10 cellular contexts compared by ENCODE assay signal in the genomic region with DNA sequence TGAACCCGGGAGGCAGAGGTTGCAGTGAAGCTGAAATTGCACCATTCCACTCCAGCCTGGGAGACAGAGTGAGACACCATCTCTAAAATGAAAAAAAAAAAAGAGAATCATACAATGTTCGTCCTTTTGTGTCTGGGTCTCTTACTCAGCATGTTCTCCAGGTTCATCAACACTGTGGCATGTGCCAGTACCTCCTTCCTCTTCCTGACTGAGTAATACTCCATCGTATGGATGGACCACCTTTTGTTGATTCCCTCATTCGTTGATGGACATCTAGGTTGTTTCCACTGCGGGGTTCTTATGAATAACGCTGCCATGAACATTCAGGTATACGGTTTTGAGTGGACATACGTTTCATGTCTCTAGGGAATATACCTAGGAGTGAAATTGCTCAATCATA. TPM values are rescaled to one million over a fixed set of nuclear protein-coding genes. Genes with fewer than 3 reads are reported as not detected.
"Had no signal": no experiment of that assay in that cellular context is flagged by ENCODE, and none has a peak within 500 bp of the region (broad histone marks: within the 10 kb centered on the region; RNA-seq: fewer than 3 reads in every experiment).

No MANE protein-coding gene starts in this region.

- H3K27ac ChIP-seq: GM23248, HL-60 had no signal

- H2AFZ ChIP-seq: GM23248 had no signal

- H3K4me3 Mint-ChIP-seq: HFFc6 had no signal

- FAIRE-seq: H54, HepG2 had no signal

- ATAC-seq: HepG2 had no signal

- H3K4me3 ChIP-seq: GM23248 had no signal

- DNase-seq: GM23248, GOT3, H9, HCEC 1CT, HFFc6 had no signal

- H3K9me3 Mint-ChIP-seq: HFFc6 had no signal

- H3K9ac ChIP-seq: GM23248 had no signal

- H3K27ac Mint-ChIP-seq: H9, HFFc6 had no signal

RNA-seq across cellular contexts. Expression of gene HS3ST6, which starts 4.1 kb away (rescaled TPM):
- total RNA-seq: GM23248, H9, HepG2, HFFc6, HT1080 had no signal
- polyA plus RNA-seq: GM23248, HepG2, IgD-negative memory B cell had no signal

RNA-seq across cellular contexts. Expression of gene RPL3L, which starts 32.1 kb away (rescaled TPM):
- total RNA-seq: GM23248, HepG2, HFFc6, HT1080 had no signal
- polyA plus RNA-seq: GM23248, IgD-negative memory B cell had no signal
